Comparison of ENCODE assay signal across 21 cellular contexts in the genomic region with DNA sequence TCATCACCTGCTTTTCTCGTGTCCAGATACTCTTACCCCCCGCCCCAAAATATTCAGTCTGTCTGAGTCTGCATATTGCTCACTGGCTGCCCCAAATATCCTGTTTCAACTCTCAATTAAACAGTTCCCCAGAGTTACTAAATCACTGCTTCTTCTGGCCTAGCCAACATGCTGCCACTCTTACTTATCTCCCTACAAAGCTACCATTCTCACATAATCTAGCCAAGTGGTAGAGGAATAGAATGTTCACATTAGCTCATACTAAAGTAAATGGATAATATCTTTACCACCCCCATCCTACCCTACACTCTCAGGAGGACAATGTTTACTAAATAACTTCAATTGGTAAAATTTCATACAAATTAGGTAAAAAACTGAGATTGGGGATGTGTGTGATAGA.
"Had no signal": no experiment of that assay in that cellular context is flagged by ENCODE, and none has a peak within 500 bp of the region (broad histone marks: within the 10 kb centered on the region; RNA-seq: fewer than 3 reads in every experiment).

No MANE protein-coding gene starts in this region.

- H3K4me3 ChIP-seq: SJCRH30 had no signal

- DNase-seq: IMR-90, Karpas-422, KG1, MM.1S, NCI-H1092 treated with DMSO at 0.1 percent for 48 hours, NCI-H1436, NCI-H187, NCI-H2029, NCI-H2081 treated with DMSO at 0.1 percent for 48 hours, NCI-H2171, NCI-H226, NCI-H446, NCI-H510A, NCI-H524 treated with DMSO at 0.1 percent for 48 hours, NCI-H69, NCI-H774, RPMI8226, SHP77 treated with DMSO at 0.1 percent for 48 hours, SJCRH30 had no signal

- H3K27ac ChIP-seq: SJCRH30 had no signal

- H3K27me3 ChIP-seq: SJCRH30 had no signal

- H3K4me1 ChIP-seq: SJCRH30 had no signal

- FAIRE-seq: HepG2, RCC 7860 had no signal
